In the genomic region with DNA sequence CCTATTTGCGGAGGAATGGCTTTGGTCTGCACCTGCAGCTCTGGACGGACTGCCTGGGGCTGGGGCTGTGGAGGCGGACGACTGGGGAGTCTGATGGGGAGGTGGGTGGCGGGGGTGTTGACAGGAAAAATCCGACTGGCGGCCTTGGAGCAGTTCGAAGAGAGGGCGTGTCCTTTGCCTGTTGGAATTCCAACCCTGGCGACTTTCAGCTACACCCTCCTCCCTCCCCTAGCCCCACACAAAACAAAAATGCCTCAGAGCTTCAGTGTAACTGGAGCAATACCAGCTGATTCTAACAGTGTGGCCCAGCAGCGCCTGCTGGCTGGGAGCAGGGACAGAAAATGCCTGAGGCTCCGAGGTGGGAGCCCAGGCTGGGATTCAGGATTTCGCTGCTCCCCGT, we compare ENCODE assay signal across 13 cellular contexts.
DNase-seq lines count a peak whose midpoint lies in the region; ATAC-seq, FAIRE-seq and TF ChIP-seq lines count a peak whose summit lies in the region.
"Had no signal": no experiment of that assay in that cellular context is flagged by ENCODE, and none has a peak within 500 bp of the region (broad histone marks: within the 10 kb centered on the region; RNA-seq: fewer than 3 reads in every experiment).

No MANE protein-coding gene starts in this region.

- H3K27me3 ChIP-seq in OCI-LY1 (ENCODE audit: insufficient read depth, low read length) (no peaks in the 10 kb centered on the region), upper lobe of left lung (no peaks in the 10 kb centered on the region)
- H3K27me3 ChIP-seq: spleen had no signal

- H3K36me3 ChIP-seq in OCI-LY1 (ENCODE audit: insufficient read depth, low read length): peaks cover 9% of the 10 kb centered on the region; the same call in 1 of the 2 replicates
- peaks cover 35% of the 10 kb centered on the region for H3K36me3 ChIP-seq in mesodermal cell (ENCODE audit: control insufficient read depth, insufficient read depth, low read length)
- H3K36me3 ChIP-seq in upper lobe of left lung: peaks cover 0 to 6% (median 0%) of the 10 kb centered on the region in 4 donors

- ATAC-seq in upper lobe of left lung (ENCODE audit: low FRiP score in 2 of 2): peak; percentile 28 to 76
- ATAC-seq: activated CD8-positive, alpha-beta memory T cell treated with anti-CD3 and anti-CD28 coated beads, Interleukin-2, amount 10 ng/mL, durations not matched to agents 7 days and 5 days; HepG2; stimulated activated naive CD8-positive, alpha-beta T cell treated with anti-CD3 and anti-CD28 coated beads, Interleukin-15, Interleukin-2, amounts not matched to agents 100 U/mL and 50 U/mL, for 24 hours had no signal

- H3K9me2 ChIP-seq in OCI-LY1 (ENCODE audit: low read depth, low read length): no peaks in the 10 kb centered on the region

- DNase-seq in frontal cortex (ENCODE audit: low spot score in 2 of 2) (peak; percentile 28 to 30), upper lobe of left lung (peak; percentile 27 to 29), NCI-H1105 (lab: John Stamatoyannopoulos, UW) (no peak)
- no peak for DNase-seq in activated CD4-positive, CD25-positive, alpha-beta regulatory T cell (lab: John Stamatoyannopoulos, UW)
- DNase-seq in effector CD4-positive, alpha-beta T cell: no peak
- DNase-seq: activated CD8-positive, alpha-beta memory T cell treated with anti-CD3 and anti-CD28 coated beads, Interleukin-2, amount 10 ng/mL, durations not matched to agents 7 days and 5 days; central memory CD4-positive, alpha-beta T cell; NCI-H510A; spleen; stimulated activated naive CD8-positive, alpha-beta T cell treated with anti-CD3 and anti-CD28 coated beads, Interleukin-15, Interleukin-2, amounts not matched to agents 100 U/mL and 50 U/mL, for 24 hours had no signal

- no peak for TF ChIP-seq CTCF in OCI-LY1 (IDR thresholded peaks at IDR 0.05; ENCODE audit: low read length)
- peak in 1 of 6 experiments; percentile 19 for TF ChIP-seq CTCF in upper lobe of left lung (IDR thresholded peaks at IDR 0.05)

- peaks cover 8% of the 10 kb centered on the region; the same call in 1 of the 2 replicates for H3F3A ChIP-seq in OCI-LY1 (ENCODE audit: insufficient read depth, low read length)

- TF ChIP-seq POLR2A in upper lobe of left lung (IDR thresholded peaks at IDR 0.05): no peak

- TF ChIP-seq EP300 in upper lobe of left lung (IDR thresholded peaks at IDR 0.05): no peak

- 25% methylated on average over 9 to 10 of the region's 14 CpGs for WGBS in mesodermal cell (ENCODE audit: insufficient coverage in 2 of 2), 2 experiments
- WGBS in upper lobe of left lung, 2 donors: 65 to 68% methylated on average over 14 of the region's 14 CpGs

- H3K27ac ChIP-seq in OCI-LY1 (ENCODE audit: low read depth, low read length, poor library complexity, severe bottlenecking): peak overlapping the region; percentile 100
- H3K27ac ChIP-seq in mesodermal cell (ENCODE audit: low read depth, low read length, severe bottlenecking): peak overlapping the region; percentile 52
- peak overlapping the region in 2 of 4 donors; percentile 3 to 6 for H3K27ac ChIP-seq in upper lobe of left lung
- H3K27ac ChIP-seq: spleen had no signal

- H3K4me3 ChIP-seq in OCI-LY1 (ENCODE audit: low read depth, low read length, poor library complexity, severe bottlenecking) (no peak overlapping the region), mesodermal cell (ENCODE audit: extremely low read depth, insufficient read depth, low read length, poor library complexity, severe bottlenecking) (no peak overlapping the region), upper lobe of left lung (no peak overlapping the region)
- H3K4me3 ChIP-seq: spleen had no signal

- H4K20me1 ChIP-seq in OCI-LY1 (ENCODE audit: insufficient read depth, low read length): no peaks in the 10 kb centered on the region

- peak overlapping the region; percentile 71 for H3K9ac ChIP-seq in OCI-LY1 (ENCODE audit: low read length)

- H3K79me2 ChIP-seq in OCI-LY1 (ENCODE audit: insufficient read depth, low read length): no peaks in the 10 kb centered on the region

- H2AFZ ChIP-seq in OCI-LY1 (ENCODE audit: low read length): no peak overlapping the region

- H3K4me1 ChIP-seq in OCI-LY1 (ENCODE audit: insufficient read depth, low read length, severe bottlenecking) (peaks cover 85% of the 10 kb centered on the region), mesodermal cell (ENCODE audit: control insufficient read depth, insufficient read depth, low read length, poor library complexity, severe bottlenecking) (peaks cover 23% of the 10 kb centered on the region), upper lobe of left lung (peaks cover 5 to 20% (median 6%) of the 10 kb centered on the region in 4 donors)

- H3K9me3 ChIP-seq in OCI-LY1 (ENCODE audit: low read length) (no peaks in the 10 kb centered on the region), mesodermal cell (ENCODE audit: control insufficient read depth, low read length) (peaks cover 8% of the 10 kb centered on the region), upper lobe of left lung (no peaks in the 10 kb centered on the region)
- H3K9me3 ChIP-seq: spleen had no signal

- H3K4me2 ChIP-seq in OCI-LY1 (ENCODE audit: low read length): peak overlapping the region; percentile 41; the same call in 1 of the 2 replicates

- no peak for FAIRE-seq in frontal cortex (lab: Jason Lieb, UNC)
- FAIRE-seq: HepG2 had no signal

Comparison
In these comparisons a context has a peak if more than half of its experiments do, and no peak if none do; other contexts are left out.
1. DNase-seq: peak in frontal cortex (2 of 2) and upper lobe of left lung (2 of 2); none in activated CD4-positive, CD25-positive, alpha-beta regulatory T cell (0 of 4), effector CD4-positive, alpha-beta T cell (single experiment) and NCI-H1105 (single experiment).